8 cellular contexts compared by ENCODE assay signal in the genomic region with DNA sequence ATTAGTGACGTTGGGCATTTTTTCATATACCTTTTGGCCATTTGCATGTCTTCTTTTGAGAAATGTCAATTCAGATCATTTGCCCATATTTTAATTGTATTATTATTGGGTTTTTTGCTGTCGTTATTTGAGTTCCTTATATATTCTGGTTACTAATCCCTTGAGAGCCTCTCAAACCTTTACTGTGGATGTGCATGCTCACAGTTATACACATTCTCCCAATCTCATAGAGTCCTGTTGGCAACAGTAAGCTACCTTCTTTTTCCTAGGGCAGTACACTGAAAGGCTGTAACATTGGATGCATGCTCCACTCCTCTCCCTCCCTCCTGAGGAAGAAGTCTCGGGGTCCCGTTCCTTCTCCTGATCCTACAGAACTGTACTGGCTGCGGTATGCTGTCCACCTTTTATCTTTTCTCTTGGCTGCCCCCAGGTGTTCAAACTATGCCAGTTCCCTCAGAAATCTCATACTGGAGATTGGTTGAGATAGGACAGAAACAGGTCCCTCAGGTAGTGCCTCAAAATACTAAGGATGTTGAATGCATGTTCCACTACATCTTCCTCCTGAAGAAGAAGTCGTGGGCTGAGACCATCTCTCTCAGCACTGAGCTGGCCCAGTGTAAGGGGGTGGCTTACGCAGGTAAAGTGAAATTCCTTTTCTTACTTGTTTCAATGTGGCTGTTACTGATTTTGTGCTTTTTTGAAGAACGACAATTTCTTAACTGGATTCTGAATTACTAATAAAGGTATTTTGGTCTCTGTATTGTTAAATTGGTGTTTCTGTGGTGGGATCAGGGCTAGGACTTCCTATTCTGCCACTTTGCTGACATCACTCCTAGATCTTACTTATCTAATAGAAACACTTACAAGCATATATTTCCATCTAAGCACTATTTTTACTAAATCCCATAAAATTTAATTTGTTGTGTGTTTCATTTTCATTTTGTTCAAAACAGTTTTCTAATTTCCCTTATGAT.
DNase-seq lines count a peak whose midpoint lies in the region; ATAC-seq, FAIRE-seq and TF ChIP-seq lines count a peak whose summit lies in the region.

No MANE protein-coding gene starts in this region.

- no peaks in the 10 kb centered on the region for H3K36me3 Mint-ChIP-seq in astrocyte (ENCODE audit: low read depth, unreplicated experiment)

- POLR2A ChIA-PET in HepG2 (lab: Yijun Ruan, JAX) = no interaction called here

- peak; percentile 71 for TF ChIP-seq CTCF in C4-2B (conservative IDR thresholded peaks at IDR 0.05)
- TF ChIP-seq CTCF in astrocyte (IDR thresholded peaks at IDR 0.05; ENCODE audit: insufficient read depth, low read depth, low read length) = peak; percentile 28
- TF ChIP-seq CTCF in HepG2 (CRISPR knock-in tag; IDR thresholded peaks at IDR 0.05) = peak; percentile 65

- H3K9ac ChIP-seq in astrocyte (ENCODE audit: low read length) (no peak overlapping the region), HepG2 (ENCODE audit: insufficient read depth, low read depth, low read length) (no peak overlapping the region)

- FAIRE-seq in astrocyte (lab: Jason Lieb, UNC) = peak; percentile 83
- FAIRE-seq in HepG2 (lab: Jason Lieb, UNC) = peak; percentile 73

- H3K27ac Mint-ChIP-seq in astrocyte (ENCODE audit: unreplicated experiment) = no peak overlapping the region

- no peak overlapping the region for H3K4me3 Mint-ChIP-seq in astrocyte (ENCODE audit: unreplicated experiment)

- peak; percentile 24; the same call in 1 of the 2 replicates for TF ChIP-seq RAD21 in HepG2 (CRISPR knock-in tag; IDR thresholded peaks at IDR 0.05)

- 22% methylated on average over 7 of the region's 8 CpGs for WGBS in HepG2 (ENCODE audit: low lambda C conversion rate)

- H3K27me3 ChIP-seq in astrocyte (ENCODE audit: insufficient read depth, low read length) = no peaks in the 10 kb centered on the region
- no peaks in the 10 kb centered on the region for H3K27me3 ChIP-seq in HepG2 (ENCODE audit: control insufficient read depth in 1 of 2, insufficient read depth in 2 of 2, low read length in 2 of 2)

- H3K4me1 ChIP-seq in astrocyte (ENCODE audit: insufficient read depth, low read length) (no peaks in the 10 kb centered on the region), HepG2 (ENCODE audit: insufficient read depth, low read length) (no peaks in the 10 kb centered on the region)

- in situ Hi-C loops in HepG2 (cut with HindIII; ENCODE audit: extremely low pct_ligation_motif_present, low pct_unique_long_range_greater_than_20kb) = loop anchor here (10.0 kb wide), 1 partner anchor 147 kb away; the partner anchor contains the start of gene HUWE1

- intact Hi-C loops in HepG2 (cut with micrococcal nuclease; ENCODE audit: unreplicated experiment) = no loop called here
- intact Hi-C loops in posterior vena cava (cut with DNase I) = no loop called here

- H3K36me3 ChIP-seq in astrocyte (ENCODE audit: insufficient read depth, low read length) = no peaks in the 10 kb centered on the region
- no peaks in the 10 kb centered on the region for H3K36me3 ChIP-seq in HepG2 (replicated peaks in 1 of 2; ENCODE audit: control insufficient read depth in 1 of 2, insufficient read depth in 2 of 2, low read length in 2 of 2)

- H3K27me3 Mint-ChIP-seq in astrocyte (ENCODE audit: low read depth, unreplicated experiment) = no peaks in the 10 kb centered on the region

- peak; percentile 80 for ATAC-seq in GM18511 (IDR thresholded peaks at IDR 0.05; ENCODE audit: unreplicated experiment)
- peak; percentile 80 for ATAC-seq in HepG2

- CTCF ChIA-PET in HepG2 (lab: Yijun Ruan, JAX; ENCODE audit: low intra/inter-chr PET ratio, low total read pairs) = interaction anchor here (1.1 kb wide), 1 partner anchor 519 kb away, joined by 4 read pairs; no protein-coding TSS in a partner anchor

- H2AFZ ChIP-seq in astrocyte (ENCODE audit: low read depth, low read length) (no peak overlapping the region), HepG2 (ENCODE audit: low read length) (no peak overlapping the region)

- no peak for TF ChIP-seq POLR2A in HepG2 (IDR thresholded peaks at IDR 0.05; ENCODE audit: insufficient read depth in 1 of 2, low read depth in 2 of 2, low read length in 2 of 2)

- H4K20me1 ChIP-seq in astrocyte (ENCODE audit: insufficient read depth, low read length) = no peaks in the 10 kb centered on the region
- H4K20me1 ChIP-seq in HepG2 (ENCODE audit: insufficient read depth, low read length) = no peaks in the 10 kb centered on the region

- H3K9me3 ChIP-seq in astrocyte (ENCODE audit: insufficient read depth, low read depth, low read length) (no peaks in the 10 kb centered on the region), HepG2 (ENCODE audit: low read length) (no peaks in the 10 kb centered on the region)

- H3K4me1 Mint-ChIP-seq in astrocyte (ENCODE audit: low read depth, unreplicated experiment) = no peaks in the 10 kb centered on the region

- no peak overlapping the region for H3K4me3 ChIP-seq in astrocyte (ENCODE audit: insufficient read depth, low read depth, low read length)
- H3K4me3 ChIP-seq in HepG2 (replicated peaks in 1 of 3; ENCODE audit: insufficient read depth in 1 of 3, low read depth in 2 of 3, low read length in 3 of 3) = no peak overlapping the region

- H3K4me2 ChIP-seq in astrocyte (ENCODE audit: low read length) (no peak overlapping the region), HepG2 (ENCODE audit: low read depth, low read length) (no peak overlapping the region)

- no peaks in the 10 kb centered on the region for H3K9me3 Mint-ChIP-seq in astrocyte (ENCODE audit: unreplicated experiment)

- H3K27ac ChIP-seq in C4-2B (no peak overlapping the region), astrocyte (ENCODE audit: low read depth, low read length) (no peak overlapping the region), HepG2 (ENCODE audit: extremely low read length, insufficient read depth, low read length) (no peak overlapping the region)

- DNase-seq in HT1080 (ENCODE audit: low read depth) = peak; percentile 35
- DNase-seq in SKM-1 (lab: John Stamatoyannopoulos, UW; ENCODE audit: unreplicated experiment) = peak; percentile 9
- DNase-seq in astrocyte (ENCODE audit: low read depth) = peak; percentile 2
- DNase-seq in HepG2 (ENCODE audit: low spot score) = peak; percentile 20
- peak; percentile 6 to 20 for DNase-seq in stimulated activated CD8-positive, alpha-beta memory T cell treated with anti-CD3 and anti-CD28 coated beads, Interleukin-7, amount 100 ng/mL, for 4 hours (ENCODE audit: low read depth in 2 of 2)
- DNase-seq in posterior vena cava (ENCODE audit: low spot score) = no peak

- H3K79me2 ChIP-seq in astrocyte (ENCODE audit: insufficient read depth, low read length) = no peaks in the 10 kb centered on the region
- no peaks in the 10 kb centered on the region for H3K79me2 ChIP-seq in HepG2 (ENCODE audit: insufficient read depth, low read length)

- BruUV-seq in HepG2 (replicated peaks; lab: Mats Ljungman, UMichigan) = no TSS peak

- TF ChIP-seq EP300 in HepG2 (IDR thresholded peaks at IDR 0.05; ENCODE audit: low read depth in 2 of 2, low read length in 2 of 2) (no peak), HepG2 (CRISPR knock-in tag; IDR thresholded peaks at IDR 0.05; ENCODE audit: borderline replicate concordance) (no peak)

TF ChIP-seq in HepG2, 621 proteins besides CTCF, POLR2A, EP300 and RAD21:
- TF ChIP-seq STAG1 (CRISPR knock-in tag; IDR thresholded peaks at IDR 0.05) = peak; percentile 60
- TF ChIP-seq SMC3 (IDR thresholded peaks at IDR 0.05; ENCODE audit: low read length) = 0 out of 2 replicates have a peak, but pooled peaks have one; percentile 45
- no peak for TF ChIP-seq KDM1A (CRISPR knock-in tag; IDR thresholded peaks at IDR 0.05)
- no peak for TF ChIP-seq HCFC1 (IDR thresholded peaks at IDR 0.05; ENCODE audit: low read depth, low read length)
TF ChIP-seq in HepG2: peak in this region for 2.
